Comparison of ENCODE assay signal across 31 cellular contexts in genomic region chr20:15119852-15120251, GRCh38.
DNase-seq lines count a peak whose midpoint lies in the region; ATAC-seq, FAIRE-seq and TF ChIP-seq lines count a peak whose summit lies in the region.
"Had no signal": no experiment of that assay in that cellular context is flagged by ENCODE, and none has a peak within 500 bp of the region (broad histone marks: within the 10 kb centered on the region; RNA-seq: fewer than 3 reads in every experiment).

No MANE protein-coding gene starts in this region.

- ATAC-seq in HepG2 (no peak), right lobe of liver (no peak), GM19351 (IDR thresholded peaks at IDR 0.05; ENCODE audit: unreplicated experiment) (no peak)
- ATAC-seq: CD8-positive, alpha-beta T cell had no signal

- no peak for TF ChIP-seq POLR2A in HepG2 (IDR thresholded peaks at IDR 0.05; ENCODE audit: insufficient read depth in 1 of 2, low read depth in 2 of 2, low read length in 2 of 2)
- TF ChIP-seq POLR2A in right lobe of liver (IDR thresholded peaks at IDR 0.05): no peak

- H3K79me2 ChIP-seq in HepG2 (ENCODE audit: insufficient read depth, low read length): no peaks in the 10 kb centered on the region

- FAIRE-seq in HepG2 (lab: Jason Lieb, UNC): no peak
- FAIRE-seq: A204.1, A549, D721Med had no signal

- no peak overlapping the region for H3K4me3 ChIP-seq in HepG2 (replicated peaks in 1 of 3; ENCODE audit: insufficient read depth in 1 of 3, low read depth in 2 of 3, low read length in 3 of 3)
- no peak overlapping the region for H3K4me3 ChIP-seq in right lobe of liver
- no peak overlapping the region for H3K4me3 ChIP-seq in LNCaP clone FGC (ENCODE audit: low read depth, low read length)
- H3K4me3 ChIP-seq: A549; BLaER1; BLaER1 treated with 17β-estradiol and CSF1 and Interleukin-3, amounts not matched to agents 10 nM and 100 nM had no signal

- H3K27ac ChIP-seq in HepG2 (ENCODE audit: extremely low read length, insufficient read depth, low read length): no peak overlapping the region
- H3K27ac ChIP-seq in right lobe of liver: no peak overlapping the region
- peak overlapping the region; percentile 59 for H3K27ac ChIP-seq in 22Rv1
- H3K27ac ChIP-seq: A549; BLaER1; BLaER1 treated with 17β-estradiol and CSF1 and Interleukin-3, amounts not matched to agents 10 nM and 100 nM; C4-2B had no signal

- no peak for DNase-seq in HepG2 (ENCODE audit: low spot score)
- no peak for DNase-seq in right lobe of liver
- peak; percentile 52 for DNase-seq in LNCaP clone FGC (ENCODE audit: low read depth)
- no peak for DNase-seq in NCI-H146 treated with DMSO at 0.1 percent for 48 hours (lab: John Stamatoyannopoulos, UW; ENCODE audit: unreplicated experiment)
- DNase-seq: 8988T; ACHN; AML-193; C1 segment of cervical spinal cord; Caco-2; Calu3; CD4-positive, alpha-beta memory T cell; CD4-positive, alpha-beta T cell; CD4-positive, CD25-positive, alpha-beta regulatory T cell; CD8-positive, alpha-beta memory T cell; CD8-positive, alpha-beta T cell; COR-L47; DMS 273 treated with DMSO at 0.1 percent for 48 hours; DMS153; DMS79; DMS79 treated with DMSO at 0.1 percent for 48 hours; DND-41; EL had no signal

- no peak overlapping the region for H3K9ac ChIP-seq in HepG2 (ENCODE audit: insufficient read depth, low read depth, low read length)
- H3K9ac ChIP-seq: BLaER1; BLaER1 treated with 17β-estradiol and CSF1 and Interleukin-3, amounts not matched to agents 10 nM and 100 nM had no signal

- TF ChIP-seq CTCF in HepG2 (CRISPR knock-in tag; IDR thresholded peaks at IDR 0.05) (no peak), right lobe of liver (IDR thresholded peaks at IDR 0.05) (no peak), 22Rv1 (IDR thresholded peaks at IDR 0.05) (no peak), LNCaP clone FGC (IDR thresholded peaks at IDR 0.05; ENCODE audit: control insufficient read depth, extremely low read depth, insufficient read depth) (no peak)

- TF ChIP-seq RAD21 in HepG2 (CRISPR knock-in tag; IDR thresholded peaks at IDR 0.05): no peak

- no peaks in the 10 kb centered on the region for H3K9me3 ChIP-seq in HepG2 (ENCODE audit: low read length)
- H3K9me3 ChIP-seq in right lobe of liver: no peaks in the 10 kb centered on the region
- H3K9me3 ChIP-seq: A549; BE2C; BLaER1; BLaER1 treated with 17β-estradiol and CSF1 and Interleukin-3, amounts not matched to agents 10 nM and 100 nM; Caco-2 had no signal

- WGBS in HepG2 (ENCODE audit: low lambda C conversion rate): 0% methylated on average over 2 of the region's 2 CpGs
- WGBS in right lobe of liver (ENCODE audit: insufficient coverage, low coverage, low lambda C conversion rate, missing lambda C conversion rate): 57% methylated on average over 2 of the region's 2 CpGs

- no peak for TF ChIP-seq EP300 in HepG2 (IDR thresholded peaks at IDR 0.05; ENCODE audit: low read depth in 2 of 2, low read length in 2 of 2)
- no peak for TF ChIP-seq EP300 in HepG2 (CRISPR knock-in tag; IDR thresholded peaks at IDR 0.05; ENCODE audit: borderline replicate concordance)

- H3K27me3 ChIP-seq in HepG2 (ENCODE audit: control insufficient read depth in 1 of 2, insufficient read depth in 2 of 2, low read length in 2 of 2): no peaks in the 10 kb centered on the region
- H3K27me3 ChIP-seq in right lobe of liver: no peaks in the 10 kb centered on the region
- H3K27me3 ChIP-seq: BE2C; BLaER1; BLaER1 treated with 17β-estradiol and CSF1 and Interleukin-3, amounts not matched to agents 10 nM and 100 nM had no signal

- 0 out of 2 replicates have a peak, but pooled peaks cover 5% of the 10 kb centered on the region for H3K4me1 ChIP-seq in HepG2 (ENCODE audit: insufficient read depth, low read length)
- H3K4me1 ChIP-seq in right lobe of liver: no peaks in the 10 kb centered on the region
- H3K4me1 ChIP-seq: BLaER1; BLaER1 treated with 17β-estradiol and CSF1 and Interleukin-3, amounts not matched to agents 10 nM and 100 nM; Caco-2 had no signal

- H2AFZ ChIP-seq in HepG2 (ENCODE audit: low read length): no peak overlapping the region

- POLR2A ChIA-PET in HepG2 (lab: Yijun Ruan, JAX): no interaction called here

- H3K4me2 ChIP-seq in HepG2 (ENCODE audit: low read depth, low read length): no peak overlapping the region
- H3K4me2 ChIP-seq: A549; BLaER1; BLaER1 treated with 17β-estradiol and CSF1 and Interleukin-3, amounts not matched to agents 10 nM and 100 nM had no signal

- in situ Hi-C loops in HepG2 (cut with HindIII; ENCODE audit: extremely low pct_ligation_motif_present, low pct_unique_long_range_greater_than_20kb): no loop called here

- no TSS peak for BruUV-seq in HepG2 (replicated peaks; lab: Mats Ljungman, UMichigan)

- intact Hi-C loops in HepG2 (cut with micrococcal nuclease; ENCODE audit: unreplicated experiment) (no loop called here), right lobe of liver (cut with DNase I) (no loop called here)

- H3K36me3 ChIP-seq in HepG2 (replicated peaks in 1 of 2; ENCODE audit: control insufficient read depth in 1 of 2, insufficient read depth in 2 of 2, low read length in 2 of 2) (no peaks in the 10 kb centered on the region), right lobe of liver (no peaks in the 10 kb centered on the region)
- H3K36me3 ChIP-seq: BE2C; BLaER1; BLaER1 treated with 17β-estradiol and CSF1 and Interleukin-3, amounts not matched to agents 10 nM and 100 nM had no signal

- CTCF ChIA-PET in HepG2 (lab: Yijun Ruan, JAX; ENCODE audit: low intra/inter-chr PET ratio, low total read pairs): no interaction called here

- H4K20me1 ChIP-seq in HepG2 (ENCODE audit: insufficient read depth, low read length): no peaks in the 10 kb centered on the region
- H4K20me1 ChIP-seq: BLaER1; BLaER1 treated with 17β-estradiol and CSF1 and Interleukin-3, amounts not matched to agents 10 nM and 100 nM had no signal

TF ChIP-seq in HepG2, 621 proteins besides CTCF, POLR2A, EP300 and RAD21:
- 0 out of 2 replicates have a peak, but pooled peaks have one; percentile 9 for TF ChIP-seq CREB1 (IDR thresholded peaks at IDR 0.05)
- TF ChIP-seq CREB1 (CRISPR knock-in tag; IDR thresholded peaks at IDR 0.05): no peak
- TF ChIP-seq, protein P1, sequence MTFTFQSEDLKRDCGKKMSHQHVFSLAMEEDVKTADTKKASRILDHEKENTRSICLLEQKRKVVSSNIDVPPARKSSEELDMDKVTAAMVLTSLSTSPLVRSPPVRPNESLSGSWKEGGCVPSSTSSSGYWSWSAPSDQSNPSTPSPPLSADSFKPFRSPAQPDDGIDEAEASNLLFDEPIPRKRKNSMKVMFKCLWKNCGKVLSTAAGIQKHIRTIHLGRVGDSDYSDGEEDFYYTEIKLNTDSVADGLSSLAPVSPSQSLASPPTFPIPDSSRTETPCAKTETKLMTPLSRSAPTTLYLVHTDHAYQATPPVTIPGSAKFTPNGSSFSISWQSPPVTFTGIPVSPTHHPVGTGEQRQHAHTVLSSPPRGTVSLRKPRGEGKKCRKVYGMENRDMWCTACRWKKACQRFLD (CRISPR knock-in tag; IDR thresholded peaks at IDR 0.05; ENCODE audit: borderline replicate concordance): no peak
